In genomic region chr15:98403169-98403568, GRCh38 we compare ENCODE assay signal across 8 cellular contexts.
"Had no signal": no experiment of that assay in that cellular context is flagged by ENCODE, and none has a peak within 500 bp of the region (broad histone marks: within the 10 kb centered on the region; RNA-seq: fewer than 3 reads in every experiment).

No MANE protein-coding gene starts in this region.

- H3K9me3 Mint-ChIP-seq: HFFc6 had no signal

- H3K4me3 ChIP-seq: GM23248, GM23338, HAP-1 had no signal

- H3K9me3 ChIP-seq: HAP-1 had no signal

- H3K4me1 Mint-ChIP-seq: GM23338 had no signal

- H3K36me3 ChIP-seq: HAP-1 had no signal

- H3K27ac ChIP-seq: GM23248 had no signal

- DNase-seq: GM23248, GOT3, H7, H9, HCEC 1CT, HFFc6 had no signal

- H3K4me1 ChIP-seq: HAP-1 had no signal

- H3K4me3 Mint-ChIP-seq: GM23338, H9, HFFc6 had no signal

- H3K27ac Mint-ChIP-seq: GM23338, H9, HFFc6 had no signal

- ATAC-seq: GM23338 had no signal
